Comparison of ENCODE assay signal across 6 cellular contexts in the genomic region with DNA sequence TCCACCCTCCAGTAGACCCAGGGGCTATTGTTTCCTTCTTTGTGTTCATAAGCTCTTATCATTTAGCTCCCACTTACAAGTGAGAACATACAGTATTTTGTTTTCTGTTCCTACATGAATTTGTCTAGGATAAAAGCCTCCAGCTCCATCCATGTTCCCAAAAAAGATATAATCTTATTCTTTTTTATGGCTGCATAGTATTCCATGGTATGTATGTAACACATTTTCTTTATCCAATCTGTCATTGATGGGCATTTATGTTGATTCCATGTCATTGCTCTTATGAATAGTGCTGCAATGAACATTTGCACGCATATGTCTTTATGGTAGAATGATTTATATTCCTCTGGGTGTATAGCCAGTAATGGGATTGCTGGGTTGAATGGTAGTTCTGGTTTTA. TPM values are rescaled to one million over a fixed set of nuclear protein-coding genes. Genes with fewer than 3 reads are reported as not detected.
"Had no signal": no experiment of that assay in that cellular context is flagged by ENCODE, and none has a peak within 500 bp of the region (broad histone marks: within the 10 kb centered on the region; RNA-seq: fewer than 3 reads in every experiment).

No MANE protein-coding gene starts in this region.

RNA-seq across cellular contexts. Expression of gene CD53, which starts 11.0 kb away (rescaled TPM):
- total RNA-seq: PC-3, PC-9, RPMI7951, SJSA1, SK-MEL-5 had no signal
- polyA plus RNA-seq: SK-N-SH had no signal
